ENCODE assay signal across 8 cellular contexts in genomic region chr10:71725998-71726672, GRCh38. TPM values are rescaled to one million over a fixed set of nuclear protein-coding genes. Genes with fewer than 3 reads are reported as not detected.
DNase-seq lines count a peak whose midpoint lies in the region; ATAC-seq, FAIRE-seq and TF ChIP-seq lines count a peak whose summit lies in the region.

No MANE protein-coding gene starts in this region.

- no peak overlapping the region for H3K4me2 ChIP-seq in mesenchymal stem cell (ENCODE audit: low read length, poor library complexity, severe bottlenecking)

- no peaks in the 10 kb centered on the region for H3K9me3 ChIP-seq in mesenchymal stem cell (ENCODE audit: control insufficient read depth, low read length)
- H3K9me3 ChIP-seq in tibial nerve = no peaks in the 10 kb centered on the region

- TF ChIP-seq EP300 in tibial nerve (IDR thresholded peaks at IDR 0.05) = no peak

- no peak overlapping the region for H4K91ac ChIP-seq in mesenchymal stem cell (ENCODE audit: low read length)

- ATAC-seq in HG03095 (IDR thresholded peaks at IDR 0.05; ENCODE audit: unreplicated experiment) (no peak), left lobe of liver (no peak)

- H4K8ac ChIP-seq in mesenchymal stem cell (ENCODE audit: low read length) = no peak overlapping the region

- H3K36me3 ChIP-seq in mesenchymal stem cell (ENCODE audit: control insufficient read depth in 1 of 2, insufficient read depth in 2 of 2, low read depth in 1 of 2, low read length in 2 of 2) (no peaks in the 10 kb centered on the region), tibial nerve (no peaks in the 10 kb centered on the region)

- H3K23ac ChIP-seq in mesenchymal stem cell (ENCODE audit: low read length in 2 of 2) = no peak overlapping the region

- TF ChIP-seq CTCF in GM12874 (IDR thresholded peaks at IDR 0.05; ENCODE audit: insufficient read depth, low read depth, low read length) (peak; percentile 65; the same call in 1 of the 2 replicates), tibial nerve (IDR thresholded peaks at IDR 0.05) (peak in 1 of 5 experiments; percentile 16)

- no peak overlapping the region for H2BK120ac ChIP-seq in mesenchymal stem cell (ENCODE audit: low read depth, low read length)

- H3K4me1 ChIP-seq in mesenchymal stem cell (ENCODE audit: control insufficient read depth, insufficient read depth, low read depth, low read length) (no peaks in the 10 kb centered on the region), tibial nerve (peaks cover 0 to 46% (median 37%) of the 10 kb centered on the region in 4 donors)

- H3K4me3 ChIP-seq in mesenchymal stem cell (ENCODE audit: insufficient read depth in 1 of 2, low read depth in 1 of 2, low read length in 2 of 2) (no peak overlapping the region), tibial nerve (no peak overlapping the region)

- DNase-seq in RCC 7860 (ENCODE audit: low spot score) = peak; percentile 9
- DNase-seq in activated naive CD8-positive, alpha-beta T cell treated with anti-CD3 and anti-CD28 coated beads, Interleukin-2, amount 50 U/mL, for 16 hours (ENCODE audit: low read depth, low spot score) = peak; percentile 47
- DNase-seq in mesenchymal stem cell = peak; percentile 34
- DNase-seq in tibial nerve (ENCODE audit: low spot score in 2 of 2) = no peak
- DNase-seq in NCI-H146 (lab: John Stamatoyannopoulos, UW) = no peak
- DNase-seq in left lobe of liver (ENCODE audit: low spot score) = no peak

- H2BK12ac ChIP-seq in mesenchymal stem cell (ENCODE audit: low read length in 2 of 2) = no peak overlapping the region

- no peak overlapping the region for H2AK5ac ChIP-seq in mesenchymal stem cell (ENCODE audit: low read length, severe bottlenecking)

- H2BK5ac ChIP-seq in mesenchymal stem cell (ENCODE audit: low read depth, low read length, poor library complexity, severe bottlenecking) = no peak overlapping the region

- H3K27ac ChIP-seq in mesenchymal stem cell (ENCODE audit: low read length, poor library complexity, severe bottlenecking) (no peak overlapping the region), tibial nerve (peak overlapping the region in 3 of 4 donors; percentile 40 to 77 (median 74))

- H3K79me1 ChIP-seq in mesenchymal stem cell (replicated peaks; ENCODE audit: low read length, poor library complexity, severe bottlenecking) = no peaks in the 10 kb centered on the region

- no peak overlapping the region for H3K18ac ChIP-seq in mesenchymal stem cell (ENCODE audit: low read depth in 1 of 2, low read length in 2 of 2)

- H3K27me3 ChIP-seq in mesenchymal stem cell (ENCODE audit: control insufficient read depth in 1 of 2, insufficient read depth in 1 of 2, low read length in 2 of 2) = peaks cover 6 to 56% of the 10 kb centered on the region in 2 experiments
- H3K27me3 ChIP-seq in tibial nerve = no peaks in the 10 kb centered on the region

- no peak for TF ChIP-seq POLR2A in tibial nerve (IDR thresholded peaks at IDR 0.05)

- H3K4ac ChIP-seq in mesenchymal stem cell (ENCODE audit: low read depth in 1 of 2, low read length in 2 of 2) = no peak overlapping the region

- no peak overlapping the region for H2AFZ ChIP-seq in mesenchymal stem cell (ENCODE audit: low read depth, low read length)

- H2BK15ac ChIP-seq in mesenchymal stem cell (ENCODE audit: low read depth, poor library complexity, severe bottlenecking) = no peak overlapping the region

- H3K14ac ChIP-seq in mesenchymal stem cell (ENCODE audit: low read length in 2 of 2) = peak overlapping the region in 1 of 2 experiments; percentile 55

- H3K9ac ChIP-seq in mesenchymal stem cell (ENCODE audit: low read length) = no peak overlapping the region

- no peak for FAIRE-seq in RCC 7860 (lab: Jason Lieb, UNC)

- WGBS in mesenchymal stem cell = 32% methylated on average over 7 of the region's 9 CpGs
- WGBS in tibial nerve, 2 donors = 47 to 56% methylated on average over 9 of the region's 9 CpGs

RNA-seq across cellular contexts. Expression of gene C10orf105, which starts 6.6 kb away (rescaled TPM):
- polyA plus RNA-seq in mesenchymal stem cell (2013, experiment 1 of 2) = not detected
- polyA plus RNA-seq in mesenchymal stem cell (2013, experiment 2 of 2) = not detected
- total RNA-seq in tibial nerve = under 1 TPM; 0.20 to 0.42 (median 0.26) TPM
- not detected for total RNA-seq in left lobe of liver

RNA-seq across cellular contexts. Expression of gene VSIR, which starts 47.2 kb away (rescaled TPM):
- 3.3 TPM for polyA plus RNA-seq in mesenchymal stem cell (2013, experiment 1 of 2)
- 3.8 TPM for polyA plus RNA-seq in mesenchymal stem cell (2013, experiment 2 of 2)
- total RNA-seq in tibial nerve (100 to 1,000 TPM; 133 to 227 (median 151) TPM), left lobe of liver (7.0 TPM)

Comparison
In these comparisons a context has a peak if more than half of its experiments do, and no peak if none do; other contexts are left out.
1. DNase-seq: peak in RCC 7860 (single experiment), activated naive CD8-positive, alpha-beta T cell treated with anti-CD3 and anti-CD28 coated beads, Interleukin-2, amount 50 U/mL, for 16 hours (single experiment) and mesenchymal stem cell (single experiment); none in tibial nerve (0 of 2), NCI-H146 (single experiment) and left lobe of liver (single experiment).
2. RNA of gene VSIR, which starts 47.2 kb away (total RNA-seq): 133 to 227 TPM in tibial nerve; 7.0 TPM in left lobe of liver (single experiment); every median in the first group is over 10 times any median in the second.